29 cellular contexts compared by ENCODE assay signal in the genomic region with DNA sequence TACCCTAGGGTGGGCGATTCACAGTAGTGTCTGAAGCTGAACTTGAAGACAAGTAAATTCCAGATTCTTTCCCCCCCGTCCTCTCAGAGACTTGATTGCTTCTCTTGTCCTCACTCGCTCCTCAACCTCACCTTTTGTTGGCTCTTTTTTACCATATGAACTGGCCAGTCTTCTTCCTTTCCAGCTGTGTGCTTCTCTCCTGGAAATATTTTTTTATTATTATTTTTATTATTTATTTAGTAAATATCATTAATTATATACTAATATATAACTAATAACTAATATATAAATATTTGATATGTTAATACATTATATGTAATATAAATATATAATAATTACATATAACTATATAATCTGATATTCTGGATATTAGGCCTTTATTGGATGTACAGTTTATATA.
"Had no signal": no experiment of that assay in that cellular context is flagged by ENCODE, and none has a peak within 500 bp of the region (broad histone marks: within the 10 kb centered on the region; RNA-seq: fewer than 3 reads in every experiment).

No MANE protein-coding gene starts in this region.

- H3K27me3 Mint-ChIP-seq: activated naive CD8-positive, alpha-beta T cell treated with anti-CD3 and anti-CD28 coated beads, Interleukin-2, amount 10 ng/mL, durations not matched to agents 7 days and 5 days had no signal

- H3K27ac ChIP-seq: breast epithelium, Peyer's patch, RWPE1, SJSA1 had no signal

- H3K27ac Mint-ChIP-seq: activated CD8-positive, alpha-beta T cell treated with anti-CD3 and anti-CD28 coated beads, Interleukin-2, amount 10 ng/mL, durations not matched to agents 7 days and 5 days; activated naive CD8-positive, alpha-beta T cell treated with anti-CD3 and anti-CD28 coated beads, Interleukin-2, amount 10 ng/mL, durations not matched to agents 7 days and 5 days; T-helper 1 cell treated with Interleukin-12 subunit alpha and Interleukin-12 subunit beta and Interleukin-4 antibody, amounts not matched to agents 30 μg/mL and 1 μg/mL, for 36 hours had no signal

- H3K4me1 ChIP-seq: breast epithelium, Peyer's patch, SJSA1 had no signal

- H3K4me3 ChIP-seq: adrenal gland, breast epithelium, Peyer's patch, SJSA1 had no signal

- H3K4me3 Mint-ChIP-seq: activated CD8-positive, alpha-beta T cell treated with anti-CD3 and anti-CD28 coated beads, Interleukin-2, amount 10 ng/mL, durations not matched to agents 7 days and 5 days; activated naive CD8-positive, alpha-beta T cell treated with anti-CD3 and anti-CD28 coated beads, Interleukin-2, amount 10 ng/mL, durations not matched to agents 7 days and 5 days; T-helper 1 cell treated with Interleukin-12 subunit alpha and Interleukin-12 subunit beta and Interleukin-4 antibody, amounts not matched to agents 30 μg/mL and 1 μg/mL, for 36 hours had no signal

- ATAC-seq: activated CD8-positive, alpha-beta T cell treated with anti-CD3 and anti-CD28 coated beads, Interleukin-2, amount 10 ng/mL, durations not matched to agents 7 days and 5 days; SK-N-SH treated with all-trans-retinoic acid at 6 μM for 48 hours had no signal

- DNase-seq: activated CD4-positive, alpha-beta T cell treated with anti-CD3 and anti-CD28 coated beads for 48 hours; activated CD4-positive, alpha-beta T cell treated with anti-CD3 and anti-CD28 coated beads, Interleukin-2, amount 50 U/mL, for 4 hours; activated CD4-positive, CD25-positive, alpha-beta regulatory T cell treated with anti-CD3 and anti-CD28 coated beads, Interleukin-2, amount 50 U/mL, for 72 hours; activated CD8-positive, alpha-beta memory T cell treated with anti-CD3 and anti-CD28 coated beads, Interleukin-2, amount 50 U/mL, for 48 hours; activated CD8-positive, alpha-beta T cell treated with anti-CD3 and anti-CD28 coated beads, Interleukin-2, amount 10 ng/mL, durations not matched to agents 7 days and 5 days; activated naive CD4-positive, alpha-beta T cell treated with anti-CD3 and anti-CD28 coated beads, Interleukin-2, amount 50 U/mL, for 16 hours; activated naive CD8-positive, alpha-beta T cell treated with anti-CD3 and anti-CD28 coated beads, Interleukin-2, amount 10 ng/mL, durations not matched to agents 7 days and 5 days; activated T-cell treated with anti-CD3 and anti-CD28 coated beads, Interleukin-2, amount 50 U/mL, for 1 hour; anterior cingulate cortex; IMR-90; Kasumi-1; KBM-7; MV-4-11; NCI-H1105 treated with DMSO at 0.1 percent for 48 hours; NCI-H1436 treated with DMSO at 0.1 percent for 48 hours; NCI-H187; NCI-H2081 treated with DMSO at 0.1 percent for 48 hours; NCI-H2171 treated with DMSO at 0.1 percent for 48 hours; NCI-H226; NCI-H526 treated with DMSO at 0.1 percent for 48 hours; Peyer's patch; SHP77; SW 1271 had no signal

- H3K27me3 ChIP-seq: adrenal gland, breast epithelium, Peyer's patch, SJSA1 had no signal

- H3K36me3 Mint-ChIP-seq: activated naive CD8-positive, alpha-beta T cell treated with anti-CD3 and anti-CD28 coated beads, Interleukin-2, amount 10 ng/mL, durations not matched to agents 7 days and 5 days had no signal

- H3K9me3 ChIP-seq: adrenal gland, Peyer's patch had no signal

- H3K4me1 Mint-ChIP-seq: activated naive CD8-positive, alpha-beta T cell treated with anti-CD3 and anti-CD28 coated beads, Interleukin-2, amount 10 ng/mL, durations not matched to agents 7 days and 5 days had no signal

- H3K36me3 ChIP-seq: adrenal gland, breast epithelium, Peyer's patch, SJSA1 had no signal
